ENCODE assay signal across 10 cellular contexts in genomic region chr14:103530390-103530789, GRCh38. TPM values are rescaled to one million over a fixed set of nuclear protein-coding genes. Genes with fewer than 3 reads are reported as not detected.
DNase-seq lines count a peak whose midpoint lies in the region; ATAC-seq and TF ChIP-seq lines count a peak whose summit lies in the region.
"Had no signal": no experiment of that assay in that cellular context is flagged by ENCODE, and none has a peak within 500 bp of the region (broad histone marks: within the 10 kb centered on the region; RNA-seq: fewer than 3 reads in every experiment).

No MANE protein-coding gene starts in this region.

- H3K9me3 Mint-ChIP-seq in chondrocyte (ENCODE audit: low read depth) (no peaks in the 10 kb centered on the region), neural progenitor cell (no peaks in the 10 kb centered on the region)

- H3K4me3 ChIP-seq in neural progenitor cell: peak overlapping the region; percentile 88

- H4K20me1 ChIP-seq in neural progenitor cell (ENCODE audit: low read depth): peaks cover 28% of the 10 kb centered on the region

- H3K36me3 Mint-ChIP-seq in chondrocyte (ENCODE audit: low read depth): no peaks in the 10 kb centered on the region
- H3K36me3 Mint-ChIP-seq in neural progenitor cell: no peaks in the 10 kb centered on the region

- H3K79me2 ChIP-seq in neural progenitor cell (ENCODE audit: low read depth): peaks cover 17% of the 10 kb centered on the region

- no peak overlapping the region for H2AFZ ChIP-seq in neural progenitor cell (replicated peaks)

- H3K4me1 ChIP-seq in neural progenitor cell: peaks cover 15% of the 10 kb centered on the region

- H3K36me3 ChIP-seq in neural progenitor cell: no peaks in the 10 kb centered on the region
- H3K36me3 ChIP-seq: neutrophil had no signal

- H3K9me3 ChIP-seq in neural progenitor cell (ENCODE audit: low read depth): no peaks in the 10 kb centered on the region
- H3K9me3 ChIP-seq: neutrophil had no signal

- TF ChIP-seq CTCF in chondrocyte (IDR thresholded peaks at IDR 0.05): no peak
- no peak for TF ChIP-seq CTCF in neural progenitor cell (IDR thresholded peaks at IDR 0.05)

- no peak for ATAC-seq in HG02678 (IDR thresholded peaks at IDR 0.05; ENCODE audit: unreplicated experiment)

- H3K4me3 Mint-ChIP-seq in chondrocyte (ENCODE audit: unreplicated experiment) (peak overlapping the region; percentile 92), neural progenitor cell (peak overlapping the region; percentile 96)

- H3K27ac ChIP-seq in neural progenitor cell (no peak overlapping the region), substantia nigra (ENCODE audit: low read depth, low read length, poor library complexity, severe bottlenecking) (no peak overlapping the region)
- H3K27ac ChIP-seq: neutrophil had no signal

- H3K27ac Mint-ChIP-seq in chondrocyte (ENCODE audit: unreplicated experiment) (no peak overlapping the region), neural progenitor cell (no peak overlapping the region)

- H3K27me3 ChIP-seq in neural progenitor cell: no peaks in the 10 kb centered on the region

- H3K4me2 ChIP-seq in neural progenitor cell: peak overlapping the region; percentile 93

- DNase-seq in ELF-1 (ENCODE audit: low read depth, low spot score) (peak; percentile 73), MV-4-11 (lab: John Stamatoyannopoulos, UW) (peak; percentile 8), chondrocyte (ENCODE audit: low spot score) (no peak), neural progenitor cell (ENCODE audit: low spot score) (peak; percentile 89), substantia nigra (lab: John Stamatoyannopoulos, UW) (no peak), NCI-H510A (lab: John Stamatoyannopoulos, UW) (no peak), cerebellar cortex (ENCODE audit: low spot score) (no peak)
- DNase-seq: RPMI8226 had no signal

- H3K27me3 Mint-ChIP-seq in chondrocyte (ENCODE audit: low read depth): no peaks in the 10 kb centered on the region
- peaks cover 4% of the 10 kb centered on the region for H3K27me3 Mint-ChIP-seq in neural progenitor cell (ENCODE audit: insufficient read depth, low read depth)

- no peak overlapping the region for H3K9ac ChIP-seq in neural progenitor cell

- H3F3A ChIP-seq in neural progenitor cell (ENCODE audit: low read depth): no peaks in the 10 kb centered on the region

- H3K4me1 Mint-ChIP-seq in chondrocyte (ENCODE audit: low read depth): peaks cover 45% of the 10 kb centered on the region
- H3K4me1 Mint-ChIP-seq in neural progenitor cell: peaks cover 31% of the 10 kb centered on the region

RNA-seq across cellular contexts. Expression of gene TRMT61A, which starts 1.4 kb away (rescaled TPM):
- total RNA-seq in chondrocyte: 9.9 to 10.3 TPM (median 10.0 TPM) in 3 replicates
- total RNA-seq in neural progenitor cell (ENCODE audit: low replicate concordance): 1.2 and 5.6 TPM in 2 replicates

RNA-seq across cellular contexts. Expression of gene CKB, which starts 7.8 kb away (rescaled TPM):
- total RNA-seq in chondrocyte (81.0 to 141 TPM (median 139 TPM) in 3 replicates), neural progenitor cell (ENCODE audit: low replicate concordance) (54.2 and 173 TPM in 2 replicates)

RNA-seq across cellular contexts. Expression of gene BAG5, which starts 32.1 kb away (rescaled TPM):
- total RNA-seq in chondrocyte: 22.6 to 25.7 TPM (median 23.2 TPM) in 3 replicates
- 19.4 and 59.9 TPM in 2 replicates for total RNA-seq in neural progenitor cell (ENCODE audit: low replicate concordance)

RNA-seq across cellular contexts. Expression of gene COA8, which starts 32.4 kb away (rescaled TPM):
- total RNA-seq in chondrocyte (39.1 to 51.9 TPM (median 50.7 TPM) in 3 replicates), neural progenitor cell (ENCODE audit: low replicate concordance) (38.6 and 72.3 TPM in 2 replicates)

Comparison
In these comparisons a context has a peak if more than half of its experiments do, and no peak if none do; other contexts are left out.
1. DNase-seq: peak in ELF-1 (single experiment), MV-4-11 (single experiment) and neural progenitor cell (single experiment); none in chondrocyte (single experiment), substantia nigra (0 of 49), NCI-H510A (single experiment) and cerebellar cortex (single experiment).